ENCODE assay signal across 1 cellular context in genomic region chr7:158821173-158822021, GRCh38.
TF ChIP-seq lines count a peak whose summit lies in the region.

No MANE protein-coding gene starts in this region.

TF ChIP-seq in K562, 482 proteins besides CTCF, POLR2A, EP300 and RAD21 (continued from another document and continues in another):
- TF ChIP-seq, protein P1, sequence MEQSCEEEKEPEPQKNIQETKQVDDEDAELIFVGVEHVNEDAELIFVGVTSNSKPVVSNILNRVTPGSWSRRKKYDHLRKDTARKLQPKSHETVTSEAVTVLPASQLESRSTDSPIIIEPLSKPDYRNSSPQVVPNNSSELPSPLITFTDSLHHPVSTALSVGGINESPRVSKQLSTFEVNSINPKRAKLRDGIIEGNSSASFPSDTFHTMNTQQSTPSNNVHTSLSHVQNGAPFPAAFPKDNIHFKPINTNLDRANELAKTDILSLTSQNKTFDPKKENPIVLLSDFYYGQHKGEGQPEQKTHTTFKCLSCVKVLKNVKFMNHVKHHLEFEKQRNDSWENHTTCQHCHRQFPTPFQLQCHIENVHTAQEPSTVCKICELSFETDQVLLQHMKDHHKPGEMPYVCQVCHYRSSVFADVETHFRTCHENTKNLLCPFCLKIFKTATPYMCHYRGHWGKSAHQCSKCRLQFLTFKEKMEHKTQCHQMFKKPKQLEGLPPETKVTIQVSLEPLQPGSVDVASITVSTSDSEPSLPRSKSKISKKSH (CRISPR knock-in tag; IDR thresholded peaks at IDR 0.05) = no peak
- no peak for TF ChIP-seq ZNF445 (CRISPR knock-in tag; IDR thresholded peaks at IDR 0.05; ENCODE audit: low read depth)
- TF ChIP-seq MYNN (IDR thresholded peaks at IDR 0.05) = no peak
- TF ChIP-seq MYNN (CRISPR knock-in tag; IDR thresholded peaks at IDR 0.05) = no peak
- TF ChIP-seq ARHGAP35 (IDR thresholded peaks at IDR 0.05; ENCODE audit: partially characterized antibody) = no peak
- no peak for TF ChIP-seq RBM22 (IDR thresholded peaks at IDR 0.05; ENCODE audit: low read depth, low read length, poor library complexity, severe bottlenecking)
- no peak for TF ChIP-seq SREBF2 (CRISPR knock-in tag; IDR thresholded peaks at IDR 0.05)
- TF ChIP-seq ARID1B (IDR thresholded peaks at IDR 0.05) = peak; percentile 56
- TF ChIP-seq, protein P2, sequence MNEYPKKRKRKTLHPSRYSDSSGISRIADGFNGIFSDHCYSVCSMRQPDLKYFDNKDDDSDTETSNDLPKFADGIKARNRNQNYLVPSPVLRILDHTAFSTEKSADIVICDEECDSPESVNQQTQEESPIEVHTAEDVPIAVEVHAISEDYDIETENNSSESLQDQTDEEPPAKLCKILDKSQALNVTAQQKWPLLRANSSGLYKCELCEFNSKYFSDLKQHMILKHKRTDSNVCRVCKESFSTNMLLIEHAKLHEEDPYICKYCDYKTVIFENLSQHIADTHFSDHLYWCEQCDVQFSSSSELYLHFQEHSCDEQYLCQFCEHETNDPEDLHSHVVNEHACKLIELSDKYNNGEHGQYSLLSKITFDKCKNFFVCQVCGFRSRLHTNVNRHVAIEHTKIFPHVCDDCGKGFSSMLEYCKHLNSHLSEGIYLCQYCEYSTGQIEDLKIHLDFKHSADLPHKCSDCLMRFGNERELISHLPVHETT (CRISPR knock-in tag; conservative IDR thresholded peaks at IDR 0.05 in 1 of 2, IDR thresholded peaks at IDR 0.05 in 1 of 2) = no peak
- TF ChIP-seq CREB5 (CRISPR knock-in tag; IDR thresholded peaks at IDR 0.05) = no peak
- TF ChIP-seq, protein P3, sequence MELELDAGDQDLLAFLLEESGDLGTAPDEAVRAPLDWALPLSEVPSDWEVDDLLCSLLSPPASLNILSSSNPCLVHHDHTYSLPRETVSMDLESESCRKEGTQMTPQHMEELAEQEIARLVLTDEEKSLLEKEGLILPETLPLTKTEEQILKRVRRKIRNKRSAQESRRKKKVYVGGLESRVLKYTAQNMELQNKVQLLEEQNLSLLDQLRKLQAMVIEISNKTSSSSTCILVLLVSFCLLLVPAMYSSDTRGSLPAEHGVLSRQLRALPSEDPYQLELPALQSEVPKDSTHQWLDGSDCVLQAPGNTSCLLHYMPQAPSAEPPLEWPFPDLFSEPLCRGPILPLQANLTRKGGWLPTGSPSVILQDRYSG (tag; conservative IDR thresholded peaks at IDR 0.05; ENCODE audit: low read depth) = no peak
- TF ChIP-seq, protein P4, sequence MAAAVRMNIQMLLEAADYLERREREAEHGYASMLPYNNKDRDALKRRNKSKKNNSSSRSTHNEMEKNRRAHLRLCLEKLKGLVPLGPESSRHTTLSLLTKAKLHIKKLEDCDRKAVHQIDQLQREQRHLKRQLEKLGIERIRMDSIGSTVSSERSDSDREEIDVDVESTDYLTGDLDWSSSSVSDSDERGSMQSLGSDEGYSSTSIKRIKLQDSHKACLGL (CRISPR knock-in tag; IDR thresholded peaks at IDR 0.05; ENCODE audit: borderline replicate concordance, poor library complexity, severe bottlenecking) = no peak
- no peak for TF ChIP-seq SRSF1 (IDR thresholded peaks at IDR 0.05; ENCODE audit: low read depth, low read length)
- TF ChIP-seq GTF2F1 (IDR thresholded peaks at IDR 0.05; ENCODE audit: low read depth, low read length) = no peak
- TF ChIP-seq PRDM10 (IDR thresholded peaks at IDR 0.05; ENCODE audit: partially characterized antibody) = peak; percentile 16
- no peak for TF ChIP-seq ZNF75A (CRISPR knock-in tag; IDR thresholded peaks at IDR 0.05)
- TF ChIP-seq, protein P5, sequence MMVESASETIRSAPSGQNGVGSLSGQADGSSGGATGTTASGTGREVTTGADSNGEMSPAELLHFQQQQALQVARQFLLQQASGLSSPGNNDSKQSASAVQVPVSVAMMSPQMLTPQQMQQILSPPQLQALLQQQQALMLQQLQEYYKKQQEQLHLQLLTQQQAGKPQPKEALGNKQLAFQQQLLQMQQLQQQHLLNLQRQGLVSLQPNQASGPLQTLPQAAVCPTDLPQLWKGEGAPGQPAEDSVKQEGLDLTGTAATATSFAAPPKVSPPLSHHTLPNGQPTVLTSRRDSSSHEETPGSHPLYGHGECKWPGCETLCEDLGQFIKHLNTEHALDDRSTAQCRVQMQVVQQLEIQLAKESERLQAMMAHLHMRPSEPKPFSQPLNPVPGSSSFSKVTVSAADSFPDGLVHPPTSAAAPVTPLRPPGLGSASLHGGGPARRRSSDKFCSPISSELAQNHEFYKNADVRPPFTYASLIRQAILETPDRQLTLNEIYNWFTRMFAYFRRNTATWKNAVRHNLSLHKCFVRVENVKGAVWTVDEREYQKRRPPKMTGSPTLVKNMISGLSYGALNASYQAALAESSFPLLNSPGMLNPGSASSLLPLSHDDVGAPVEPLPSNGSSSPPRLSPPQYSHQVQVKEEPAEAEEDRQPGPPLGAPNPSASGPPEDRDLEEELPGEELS (CRISPR knock-in tag; IDR thresholded peaks at IDR 0.05; ENCODE audit: borderline replicate concordance) = no peak
- TF ChIP-seq SMC3 (conservative IDR thresholded peaks at IDR 0.05; ENCODE audit: insufficient read depth, low read depth, low read length) = no peak
- TF ChIP-seq E2F5 (CRISPR knock-in tag; IDR thresholded peaks at IDR 0.05) = no peak
- TF ChIP-seq, protein P6, sequence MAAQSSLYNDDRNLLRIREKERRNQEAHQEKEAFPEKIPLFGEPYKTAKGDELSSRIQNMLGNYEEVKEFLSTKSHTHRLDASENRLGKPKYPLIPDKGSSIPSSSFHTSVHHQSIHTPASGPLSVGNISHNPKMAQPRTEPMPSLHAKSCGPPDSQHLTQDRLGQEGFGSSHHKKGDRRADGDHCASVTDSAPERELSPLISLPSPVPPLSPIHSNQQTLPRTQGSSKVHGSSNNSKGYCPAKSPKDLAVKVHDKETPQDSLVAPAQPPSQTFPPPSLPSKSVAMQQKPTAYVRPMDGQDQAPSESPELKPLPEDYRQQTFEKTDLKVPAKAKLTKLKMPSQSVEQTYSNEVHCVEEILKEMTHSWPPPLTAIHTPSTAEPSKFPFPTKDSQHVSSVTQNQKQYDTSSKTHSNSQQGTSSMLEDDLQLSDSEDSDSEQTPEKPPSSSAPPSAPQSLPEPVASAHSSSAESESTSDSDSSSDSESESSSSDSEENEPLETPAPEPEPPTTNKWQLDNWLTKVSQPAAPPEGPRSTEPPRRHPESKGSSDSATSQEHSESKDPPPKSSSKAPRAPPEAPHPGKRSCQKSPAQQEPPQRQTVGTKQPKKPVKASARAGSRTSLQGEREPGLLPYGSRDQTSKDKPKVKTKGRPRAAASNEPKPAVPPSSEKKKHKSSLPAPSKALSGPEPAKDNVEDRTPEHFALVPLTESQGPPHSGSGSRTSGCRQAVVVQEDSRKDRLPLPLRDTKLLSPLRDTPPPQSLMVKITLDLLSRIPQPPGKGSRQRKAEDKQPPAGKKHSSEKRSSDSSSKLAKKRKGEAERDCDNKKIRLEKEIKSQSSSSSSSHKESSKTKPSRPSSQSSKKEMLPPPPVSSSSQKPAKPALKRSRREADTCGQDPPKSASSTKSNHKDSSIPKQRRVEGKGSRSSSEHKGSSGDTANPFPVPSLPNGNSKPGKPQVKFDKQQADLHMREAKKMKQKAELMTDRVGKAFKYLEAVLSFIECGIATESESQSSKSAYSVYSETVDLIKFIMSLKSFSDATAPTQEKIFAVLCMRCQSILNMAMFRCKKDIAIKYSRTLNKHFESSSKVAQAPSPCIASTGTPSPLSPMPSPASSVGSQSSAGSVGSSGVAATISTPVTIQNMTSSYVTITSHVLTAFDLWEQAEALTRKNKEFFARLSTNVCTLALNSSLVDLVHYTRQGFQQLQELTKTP (IDR thresholded peaks at IDR 0.05; ENCODE audit: low read depth in 1 of 2, partially characterized antibody in 2 of 2) = no peak
- 0 out of 4 replicates have a peak, but pooled peaks of 1 of the 2 experiments have one; percentile 13 for TF ChIP-seq MNT (conservative IDR thresholded peaks at IDR 0.05)
- no peak for TF ChIP-seq ZNF551 (CRISPR knock-in tag; IDR thresholded peaks at IDR 0.05)
- no peak for TF ChIP-seq TCF7L2 (IDR thresholded peaks at IDR 0.05; ENCODE audit: low read depth, low read length)
- TF ChIP-seq PCBP1 (IDR thresholded peaks at IDR 0.05; ENCODE audit: low read depth, low read length, poor library complexity, severe bottlenecking) = no peak
- peak; percentile 89; the same call in 1 of the 2 replicates for TF ChIP-seq KAT7 (CRISPR knock-in tag; IDR thresholded peaks at IDR 0.05; ENCODE audit: borderline replicate concordance)
- TF ChIP-seq, protein P7, sequence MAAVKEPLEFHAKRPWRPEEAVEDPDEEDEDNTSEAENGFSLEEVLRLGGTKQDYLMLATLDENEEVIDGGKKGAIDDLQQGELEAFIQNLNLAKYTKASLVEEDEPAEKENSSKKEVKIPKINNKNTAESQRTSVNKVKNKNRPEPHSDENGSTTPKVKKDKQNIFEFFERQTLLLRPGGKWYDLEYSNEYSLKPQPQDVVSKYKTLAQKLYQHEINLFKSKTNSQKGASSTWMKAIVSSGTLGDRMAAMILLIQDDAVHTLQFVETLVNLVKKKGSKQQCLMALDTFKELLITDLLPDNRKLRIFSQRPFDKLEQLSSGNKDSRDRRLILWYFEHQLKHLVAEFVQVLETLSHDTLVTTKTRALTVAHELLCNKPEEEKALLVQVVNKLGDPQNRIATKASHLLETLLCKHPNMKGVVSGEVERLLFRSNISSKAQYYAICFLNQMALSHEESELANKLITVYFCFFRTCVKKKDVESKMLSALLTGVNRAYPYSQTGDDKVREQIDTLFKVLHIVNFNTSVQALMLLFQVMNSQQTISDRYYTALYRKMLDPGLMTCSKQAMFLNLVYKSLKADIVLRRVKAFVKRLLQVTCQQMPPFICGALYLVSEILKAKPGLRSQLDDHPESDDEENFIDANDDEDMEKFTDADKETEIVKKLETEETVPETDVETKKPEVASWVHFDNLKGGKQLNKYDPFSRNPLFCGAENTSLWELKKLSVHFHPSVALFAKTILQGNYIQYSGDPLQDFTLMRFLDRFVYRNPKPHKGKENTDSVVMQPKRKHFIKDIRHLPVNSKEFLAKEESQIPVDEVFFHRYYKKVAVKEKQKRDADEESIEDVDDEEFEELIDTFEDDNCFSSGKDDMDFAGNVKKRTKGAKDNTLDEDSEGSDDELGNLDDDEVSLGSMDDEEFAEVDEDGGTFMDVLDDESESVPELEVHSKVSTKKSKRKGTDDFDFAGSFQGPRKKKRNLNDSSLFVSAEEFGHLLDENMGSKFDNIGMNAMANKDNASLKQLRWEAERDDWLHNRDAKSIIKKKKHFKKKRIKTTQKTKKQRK (IDR thresholded peaks at IDR 0.05; ENCODE audit: borderline replicate concordance, low read depth, low read length) = no peak
- TF ChIP-seq ZNF253 (CRISPR knock-in tag; conservative IDR thresholded peaks at IDR 0.05) = no peak
